ENCODE assay signal across 28 cellular contexts in the genomic region with DNA sequence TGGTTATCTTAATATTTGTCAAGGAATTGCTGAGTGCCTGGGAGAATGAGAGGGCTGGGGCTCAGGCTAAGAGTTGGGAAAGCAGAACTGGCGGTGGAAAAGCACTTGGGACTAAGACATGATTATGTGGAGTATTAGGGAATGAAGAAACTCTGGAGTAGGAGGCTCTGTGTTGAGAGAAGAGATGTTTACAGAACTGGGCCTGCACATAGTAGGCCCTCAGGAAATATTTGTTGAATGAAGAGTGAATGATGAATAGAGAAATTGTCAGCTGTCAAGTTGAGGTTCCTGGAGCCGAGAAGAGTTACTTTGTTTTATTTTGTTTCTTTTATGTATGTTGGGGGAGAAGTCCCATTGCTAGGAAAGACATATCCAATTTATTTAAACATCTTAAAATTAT.
"Had no signal": no experiment of that assay in that cellular context is flagged by ENCODE, and none has a peak within 500 bp of the region (broad histone marks: within the 10 kb centered on the region; RNA-seq: fewer than 3 reads in every experiment).

No MANE protein-coding gene starts in this region.

- H3K4me1 Mint-ChIP-seq: activated naive CD4-positive, alpha-beta T cell treated with anti-CD3 and anti-CD28 coated beads, Interleukin-2, amount 10 ng/mL, durations not matched to agents 7 days and 5 days had no signal

- H3K27me3 Mint-ChIP-seq: activated CD4-positive, alpha-beta memory T cell treated with anti-CD3 and anti-CD28 coated beads for 36 hours; activated naive CD8-positive, alpha-beta T cell treated with anti-CD3 and anti-CD28 coated beads, Interleukin-2, amount 10 ng/mL, durations not matched to agents 7 days and 5 days; activated T-cell treated with anti-CD3 and anti-CD28 coated beads, Interleukin-2, amount 50 U/mL, for 24 hours; stimulated activated naive CD8-positive, alpha-beta T cell treated with anti-CD3 and anti-CD28 coated beads, Interleukin-15, Interleukin-2, amounts not matched to agents 100 ng/mL and 50 ng/mL, for 24 hours had no signal

- H3K9me3 ChIP-seq: heart left ventricle, lower lobe of right lung, mucosa of descending colon, neutrophil, upper lobe of right lung had no signal

- DNase-seq: activated CD4-positive, alpha-beta memory T cell treated with anti-CD3 and anti-CD28 coated beads for 36 hours; activated CD4-positive, alpha-beta T cell treated with anti-CD3 and anti-CD28 coated beads, Interleukin-2, amount 10 ng/mL, durations not matched to agents 24 days and 14 days; activated CD4-positive, CD25-positive, alpha-beta regulatory T cell treated with anti-CD3 and anti-CD28 coated beads, Interleukin-2, amount 50 U/mL, for 72 hours; activated CD8-positive, alpha-beta memory T cell treated with anti-CD3 and anti-CD28 coated beads, Interleukin-2, amount 50 U/mL, for 4 hours; activated gamma-delta T cell; activated naive CD4-positive, alpha-beta T cell treated with anti-CD3 and anti-CD28 coated beads, Interleukin-2, amount 10 ng/mL, durations not matched to agents 7 days and 5 days; activated naive CD8-positive, alpha-beta T cell treated with anti-CD3 and anti-CD28 coated beads, Interleukin-2, amount 10 ng/mL, durations not matched to agents 7 days and 5 days; activated T-cell treated with anti-CD3 and anti-CD28 coated beads, Interleukin-2, amount 50 U/mL, for 24 hours; amygdala; central memory CD4-positive, alpha-beta T cell; foreskin fibroblast; heart left ventricle; hypothalamus; immature natural killer cell; lower lobe of right lung; mucosa of descending colon; nephron progenitor cell; stimulated activated CD4-positive, alpha-beta T cell treated with anti-CD3 and anti-CD28 coated beads, Interleukin-12 subunit alpha, Interleukin-12 subunit beta, amount 100 ng/mL, for 4 hours; stimulated activated CD4-positive, alpha-beta T cell treated with anti-CD3 and anti-CD28 coated beads, Interleukin-4, amount 100 ng/mL, for 24 hours; substantia nigra; T-helper 2 cell; upper lobe of right lung had no signal

- H3K4me1 ChIP-seq: lower lobe of right lung, upper lobe of right lung had no signal

- H3K4me3 Mint-ChIP-seq: activated CD4-positive, alpha-beta memory T cell treated with anti-CD3 and anti-CD28 coated beads for 36 hours; activated CD4-positive, alpha-beta T cell treated with anti-CD3 and anti-CD28 coated beads, Interleukin-2, amount 10 ng/mL, durations not matched to agents 24 days and 14 days; activated naive CD4-positive, alpha-beta T cell treated with anti-CD3 and anti-CD28 coated beads, Interleukin-2, amount 10 ng/mL, durations not matched to agents 7 days and 5 days; activated naive CD8-positive, alpha-beta T cell treated with anti-CD3 and anti-CD28 coated beads, Interleukin-2, amount 10 ng/mL, durations not matched to agents 7 days and 5 days; activated T-cell treated with anti-CD3 and anti-CD28 coated beads, Interleukin-2, amount 50 U/mL, for 24 hours; immature natural killer cell; nephron progenitor cell; stimulated activated effector memory CD8-positive, alpha-beta T cell treated with anti-CD3 and anti-CD28 coated beads, Interleukin-12 subunit alpha, Interleukin-12 subunit beta, amount 100 ng/mL, for 72 hours; stimulated activated naive CD8-positive, alpha-beta T cell treated with anti-CD3 and anti-CD28 coated beads, Interleukin-15, Interleukin-2, amounts not matched to agents 100 ng/mL and 50 ng/mL, for 24 hours had no signal

- H3K27me3 ChIP-seq: heart left ventricle, upper lobe of right lung had no signal

- H3K36me3 ChIP-seq: heart left ventricle, lower lobe of right lung, neutrophil, upper lobe of right lung had no signal

- H3K27ac Mint-ChIP-seq: activated CD4-positive, alpha-beta memory T cell treated with anti-CD3 and anti-CD28 coated beads for 36 hours; activated CD4-positive, alpha-beta T cell treated with anti-CD3 and anti-CD28 coated beads, Interleukin-2, amount 10 ng/mL, durations not matched to agents 24 days and 14 days; activated naive CD4-positive, alpha-beta T cell treated with anti-CD3 and anti-CD28 coated beads, Interleukin-2, amount 10 ng/mL, durations not matched to agents 7 days and 5 days; activated naive CD8-positive, alpha-beta T cell treated with anti-CD3 and anti-CD28 coated beads, Interleukin-2, amount 10 ng/mL, durations not matched to agents 7 days and 5 days; activated T-cell treated with anti-CD3 and anti-CD28 coated beads, Interleukin-2, amount 50 U/mL, for 24 hours; immature natural killer cell; nephron progenitor cell; stimulated activated effector memory CD8-positive, alpha-beta T cell treated with anti-CD3 and anti-CD28 coated beads, Interleukin-12 subunit alpha, Interleukin-12 subunit beta, amount 100 ng/mL, for 72 hours; stimulated activated naive CD8-positive, alpha-beta T cell treated with anti-CD3 and anti-CD28 coated beads, Interleukin-15, Interleukin-2, amounts not matched to agents 100 ng/mL and 50 ng/mL, for 24 hours had no signal

- ATAC-seq: esophagus mucosa; heart left ventricle; lower lobe of right lung; sciatic nerve; stimulated activated effector memory CD8-positive, alpha-beta T cell treated with anti-CD3 and anti-CD28 coated beads, Interleukin-12 subunit alpha, Interleukin-12 subunit beta, amount 100 ng/mL, for 72 hours; upper lobe of right lung had no signal

- H3K27ac ChIP-seq: heart left ventricle, lower lobe of right lung, neutrophil, skin epidermis, upper lobe of right lung had no signal

- H3K9me3 Mint-ChIP-seq: activated CD4-positive, alpha-beta memory T cell treated with anti-CD3 and anti-CD28 coated beads for 36 hours; activated naive CD4-positive, alpha-beta T cell treated with anti-CD3 and anti-CD28 coated beads, Interleukin-2, amount 10 ng/mL, durations not matched to agents 7 days and 5 days; activated T-cell treated with anti-CD3 and anti-CD28 coated beads, Interleukin-2, amount 50 U/mL, for 24 hours; immature natural killer cell; nephron progenitor cell; stimulated activated effector memory CD8-positive, alpha-beta T cell treated with anti-CD3 and anti-CD28 coated beads, Interleukin-12 subunit alpha, Interleukin-12 subunit beta, amount 100 ng/mL, for 72 hours; stimulated activated naive CD8-positive, alpha-beta T cell treated with anti-CD3 and anti-CD28 coated beads, Interleukin-15, Interleukin-2, amounts not matched to agents 100 ng/mL and 50 ng/mL, for 24 hours had no signal

- H3K4me3 ChIP-seq: heart left ventricle, lower lobe of right lung, mucosa of descending colon, skin epidermis, upper lobe of right lung had no signal

- H3K36me3 Mint-ChIP-seq: activated CD4-positive, alpha-beta memory T cell treated with anti-CD3 and anti-CD28 coated beads for 36 hours; activated naive CD4-positive, alpha-beta T cell treated with anti-CD3 and anti-CD28 coated beads, Interleukin-2, amount 10 ng/mL, durations not matched to agents 7 days and 5 days; activated naive CD8-positive, alpha-beta T cell treated with anti-CD3 and anti-CD28 coated beads, Interleukin-2, amount 10 ng/mL, durations not matched to agents 7 days and 5 days; immature natural killer cell; stimulated activated effector memory CD8-positive, alpha-beta T cell treated with anti-CD3 and anti-CD28 coated beads, Interleukin-12 subunit alpha, Interleukin-12 subunit beta, amount 100 ng/mL, for 72 hours had no signal
